9 cellular contexts compared by ENCODE assay signal in genomic region chr20:1119524-1119923, GRCh38. TPM values are rescaled to one million over a fixed set of nuclear protein-coding genes. Genes with fewer than 3 reads are reported as not detected.
A peak's percentile ranks its signal among the peaks of the same experiment; 100 is the strongest.
DNase-seq lines count a peak whose midpoint lies in the region; ATAC-seq and TF ChIP-seq lines count a peak whose summit lies in the region.
"Had no signal": no experiment of that assay in that cellular context is flagged by ENCODE, and none has a peak within 500 bp of the region (broad histone marks: within the 10 kb centered on the region; RNA-seq: fewer than 3 reads in every experiment).

No MANE protein-coding gene starts in this region.

- H4K20me1 ChIP-seq in PC-3 (ENCODE audit: low read length) = peaks cover 33% of the 10 kb centered on the region

- H3K79me2 ChIP-seq in PC-3 (ENCODE audit: low read length) = peaks cover 66% of the 10 kb centered on the region

- H3K4me1 ChIP-seq in PC-3 (ENCODE audit: insufficient read depth, low read length) = peaks cover 45% of the 10 kb centered on the region

- no peak overlapping the region for H2AFZ ChIP-seq in PC-3 (ENCODE audit: low read length)

- H3K9me3 Mint-ChIP-seq in CD4-positive, alpha-beta T cell = no peaks in the 10 kb centered on the region
- no peaks in the 10 kb centered on the region for H3K9me3 Mint-ChIP-seq in osteocyte (ENCODE audit: unreplicated experiment)

- H3K27me3 Mint-ChIP-seq in CD4-positive, alpha-beta T cell = no peaks in the 10 kb centered on the region
- no peaks in the 10 kb centered on the region for H3K27me3 Mint-ChIP-seq in osteocyte (ENCODE audit: unreplicated experiment)

- H3K36me3 Mint-ChIP-seq in CD4-positive, alpha-beta T cell (ENCODE audit: low read depth) = peaks cover 60% of the 10 kb centered on the region
- peaks cover 14% of the 10 kb centered on the region for H3K36me3 Mint-ChIP-seq in osteocyte (ENCODE audit: unreplicated experiment)

- no peaks in the 10 kb centered on the region for H3K27me3 ChIP-seq in CD4-positive, alpha-beta T cell (ENCODE audit: control insufficient read depth, insufficient read depth, low read length)
- no peaks in the 10 kb centered on the region for H3K27me3 ChIP-seq in PC-3 (ENCODE audit: low read length)

- POLR2A ChIA-PET in CD4-positive, alpha-beta T cell (lab: Charles Lee) = interaction anchor here (1.1 to 1.2 kb wide), 2 partner anchors 11 to 348 kb away, joined by 3 to 5 read pairs; no protein-coding TSS in a partner anchor
- POLR2A ChIA-PET in PC-3 (lab: Charles Lee; ENCODE audit: unreplicated experiment) = no interaction called here

- H3K9me3 ChIP-seq in CD4-positive, alpha-beta T cell (ENCODE audit: control insufficient read depth, low read length) = no peaks in the 10 kb centered on the region
- H3K9me3 ChIP-seq in PC-3 (ENCODE audit: low read length) = no peaks in the 10 kb centered on the region

- peak overlapping the region; percentile 96 for H3K27ac Mint-ChIP-seq in CD4-positive, alpha-beta T cell
- H3K27ac Mint-ChIP-seq in osteocyte (ENCODE audit: unreplicated experiment) = peak overlapping the region; percentile 78

- no TSS peak for BruUV-seq in PC-3 (replicated peaks; lab: Mats Ljungman, UMichigan)

- peak overlapping the region; percentile 96 for H3K4me3 Mint-ChIP-seq in CD4-positive, alpha-beta T cell
- peak overlapping the region; percentile 93 for H3K4me3 Mint-ChIP-seq in osteocyte (ENCODE audit: unreplicated experiment)

- H3K9ac ChIP-seq in PC-3 (ENCODE audit: low read length) = peak overlapping the region; percentile 91

- no peaks in the 10 kb centered on the region for H3F3A ChIP-seq in PC-3 (ENCODE audit: low read length, unreplicated experiment)

- peaks cover 76% of the 10 kb centered on the region for H3K4me1 Mint-ChIP-seq in CD4-positive, alpha-beta T cell (ENCODE audit: low read depth)
- peaks cover 68% of the 10 kb centered on the region for H3K4me1 Mint-ChIP-seq in osteocyte (ENCODE audit: unreplicated experiment)

- H3K27ac ChIP-seq in CD4-positive, alpha-beta T cell (ENCODE audit: low read depth, low read length) = no peak overlapping the region
- H3K27ac ChIP-seq in PC-3 (ENCODE audit: low read length) (no peak overlapping the region), epithelial cell of prostate (peak overlapping the region; percentile 78)

- TF ChIP-seq CTCF in CD4-positive, alpha-beta T cell (IDR thresholded peaks at IDR 0.05) = no peak
- TF ChIP-seq CTCF in PC-3 (conservative IDR thresholded peaks at IDR 0.05; ENCODE audit: low read depth, low read length) (no peak), osteocyte (IDR thresholded peaks at IDR 0.05) (no peak)

- intact Hi-C loops in CD4-positive, alpha-beta T cell (cut with DNase I, micrococcal nuclease) = loop anchor here (2.0 to 5.0 kb wide), 7 partner anchors 91 to 1353 kb away; partner anchors contain the start of genes FAM110A (in 2 of the 2), SNRPB (in 2 of the 2), NSFL1C (in 1 of the 2) and SDCBP2 (in 1 of the 2)
- intact Hi-C loops in PC-3 (cut with micrococcal nuclease) = loop anchor here (5.0 kb wide), 1 partner anchor 93 kb away; no protein-coding TSS in a partner anchor

- no peak for ATAC-seq in CD4-positive, alpha-beta T cell (ENCODE audit: poor library complexity)
- no peak for ATAC-seq in PC-3
- ATAC-seq in GM21381 (IDR thresholded peaks at IDR 0.05; ENCODE audit: unreplicated experiment) = no peak
- no peak for ATAC-seq in HG03520 (IDR thresholded peaks at IDR 0.05; ENCODE audit: unreplicated experiment)
- no peak for ATAC-seq in GM21786 (IDR thresholded peaks at IDR 0.05; ENCODE audit: unreplicated experiment)

- peaks cover 15% of the 10 kb centered on the region for H3K36me3 ChIP-seq in PC-3 (ENCODE audit: low read depth, low read length)

- H3K4me2 ChIP-seq in PC-3 (ENCODE audit: low read length) = peak overlapping the region; percentile 94

- CTCF ChIA-PET in CD4-positive, alpha-beta T cell (lab: Charles Lee) = no interaction called here
- CTCF ChIA-PET in PC-3 (lab: Charles Lee) = no interaction called here

- H3K4me3 ChIP-seq in PC-3 (ENCODE audit: low read length) = peak overlapping the region; percentile 80

- H3K9me2 ChIP-seq in PC-3 (replicated peaks; ENCODE audit: low read length) = no peaks in the 10 kb centered on the region

- DNase-seq in CD4-positive, alpha-beta T cell = no peak
- DNase-seq in PC-3 = no peak
- DNase-seq in epithelial cell of prostate (ENCODE audit: low read depth, low spot score) = no peak
- DNase-seq in osteocyte (ENCODE audit: extremely low spot score, unreplicated experiment) = no peak
- no peak for DNase-seq in islet precursor cell
- DNase-seq: NCI-H446 had no signal

RNA-seq across cellular contexts. Expression of gene PSMF1, which starts 1.1 kb away (rescaled TPM):
- total RNA-seq in CD4-positive, alpha-beta T cell = 10 to 100 TPM; 79.9 to 84.2 TPM
- total RNA-seq in PC-3 (2014; rRNA removed) (60.8 and 82.1 TPM in 2 replicates), osteocyte (129 and 144 TPM in 2 replicates)
